In the genomic region with DNA sequence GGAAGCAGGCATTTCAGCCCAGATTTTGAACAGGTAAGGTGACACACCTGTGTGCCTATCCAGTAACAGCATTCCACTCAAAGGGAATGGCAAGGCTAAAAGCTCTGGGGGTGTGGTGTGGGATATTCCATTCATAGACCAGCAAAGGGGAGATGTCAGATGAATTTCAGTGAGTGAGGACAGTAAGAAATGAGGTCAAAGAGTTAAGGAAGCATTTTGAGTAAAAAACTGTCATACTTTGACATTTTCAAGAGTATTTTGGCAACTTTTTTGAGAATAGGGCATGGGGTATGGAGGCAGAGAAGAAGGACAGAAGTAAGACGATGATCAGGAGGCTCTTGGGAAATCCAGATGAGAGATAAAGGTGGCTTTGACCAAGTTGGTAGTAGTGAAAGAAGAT, we compare ENCODE assay signal across 39 cellular contexts.
"Had no signal": no experiment of that assay in that cellular context is flagged by ENCODE, and none has a peak within 500 bp of the region (broad histone marks: within the 10 kb centered on the region; RNA-seq: fewer than 3 reads in every experiment).

No MANE protein-coding gene starts in this region.

- H3K36me3 Mint-ChIP-seq: activated naive CD4-positive, alpha-beta T cell treated with anti-CD3 and anti-CD28 coated beads, Interleukin-2, amount 10 ng/mL, durations not matched to agents 7 days and 5 days; activated naive CD4-positive, alpha-beta T cell treated with anti-CD3 and anti-CD28 coated beads, Interleukin-2, amount 50 U/mL, for 24 hours; activated naive CD8-positive, alpha-beta T cell; activated naive CD8-positive, alpha-beta T cell treated with anti-CD3 and anti-CD28 coated beads for 36 hours; activated naive CD8-positive, alpha-beta T cell treated with anti-CD3 and anti-CD28 coated beads, Interleukin-2, amount 10 ng/mL, durations not matched to agents 7 days and 5 days; brain had no signal

- H3K9me3 Mint-ChIP-seq: activated naive CD4-positive, alpha-beta T cell treated with anti-CD3 and anti-CD28 coated beads for 36 hours; activated naive CD4-positive, alpha-beta T cell treated with anti-CD3 and anti-CD28 coated beads, Interleukin-2, amount 10 ng/mL, durations not matched to agents 7 days and 5 days; activated naive CD4-positive, alpha-beta T cell treated with anti-CD3 and anti-CD28 coated beads, Interleukin-2, amount 50 U/mL, for 24 hours; activated naive CD4-positive, alpha-beta T cell treated with anti-CD3 and anti-CD28 coated beads, Interleukin-2, amount 50 U/mL, for 72 hours; activated naive CD8-positive, alpha-beta T cell treated with anti-CD3 and anti-CD28 coated beads for 36 hours; activated naive CD8-positive, alpha-beta T cell treated with anti-CD3 and anti-CD28 coated beads, Interleukin-2, amount 10 ng/mL, durations not matched to agents 7 days and 5 days; activated naive CD8-positive, alpha-beta T cell treated with anti-CD3 and anti-CD28 coated beads, Interleukin-2, amount 50 U/mL, for 24 hours; activated T-cell treated with anti-CD3 and anti-CD28 coated beads, Interleukin-2, amount 50 U/mL, for 24 hours; activated T-cell treated with anti-CD3 and anti-CD28 coated beads, Interleukin-2, amount 50 U/mL, for 4 hours; activated T-helper 1 cell treated with anti-CD3 and anti-CD28 coated beads, Interleukin-12 subunit alpha, Interleukin-12 subunit beta, Interleukin-2, Interleukin-4 antibody, amounts not matched to agents 30 ng/mL and 10 ng/mL and 1 ng/mL, durations not matched to agents 14 hours and 24 hours and 36 hours; activated T-helper 17 cell treated with anti-CD3 and anti-CD28 coated beads, Interleukin-2, amount 50 U/mL, for 72 hours; activated T-helper 2 cell treated with anti-CD3 and anti-CD28 coated beads, Interferon-gamma antibody, Interleukin-2, Interleukin-4, amounts not matched to agents 10 μg/mL and 5 μg/mL and 100 μg/mL, durations not matched to agents 14 hours and 24 hours and 36 hours; central memory CD8-positive, alpha-beta T cell had no signal

- DNase-seq: activated effector memory CD4-positive, alpha-beta T cell treated with anti-CD3 and anti-CD28 coated beads, Interleukin-2, amount 50 U/mL, for 16 hours; activated effector memory CD4-positive, alpha-beta T cell treated with Interleukin-2 at 50 U/mL for 16 hours; activated gamma-delta T cell; activated gamma-delta T cell treated with Interleukin-2 at 50 U/mL for 16 hours; activated naive CD4-positive, alpha-beta T cell; activated naive CD4-positive, alpha-beta T cell treated with anti-CD3 and anti-CD28 coated beads for 36 hours; activated naive CD4-positive, alpha-beta T cell treated with anti-CD3 and anti-CD28 coated beads, Interleukin-2, amount 10 ng/mL, durations not matched to agents 7 days and 5 days; activated naive CD4-positive, alpha-beta T cell treated with anti-CD3 and anti-CD28 coated beads, Interleukin-2, amount 50 U/mL, for 16 hours; activated naive CD4-positive, alpha-beta T cell treated with Interleukin-2 at 50 U/mL for 16 hours; activated naive CD8-positive, alpha-beta T cell treated with anti-CD3 and anti-CD28 coated beads for 36 hours; activated naive CD8-positive, alpha-beta T cell treated with anti-CD3 and anti-CD28 coated beads, Interleukin-2, amount 10 ng/mL, durations not matched to agents 7 days and 5 days; activated naive CD8-positive, alpha-beta T cell treated with anti-CD3 and anti-CD28 coated beads, Interleukin-2, amount 50 U/mL, for 24 hours; activated T-cell treated with anti-CD3 and anti-CD28 coated beads, Interleukin-2, amount 50 U/mL, for 24 hours; activated T-cell treated with anti-CD3 and anti-CD28 coated beads, Interleukin-2, amount 50 U/mL, for 4 hours; activated T-cell treated with anti-CD3 and anti-CD28 coated beads, Interleukin-2, amount 50 U/mL, for 48 hours; adrenal gland; amniotic stem cell; amygdala; anterior cingulate cortex; aorta; body of pancreas; brain microvascular endothelial cell; caudate nucleus; central memory CD4-positive, alpha-beta T cell; cerebellar nuclear complex had no signal

- H3K4me3 Mint-ChIP-seq: activated naive CD4-positive, alpha-beta T cell treated with anti-CD3 and anti-CD28 coated beads for 36 hours; activated naive CD4-positive, alpha-beta T cell treated with anti-CD3 and anti-CD28 coated beads, Interleukin-2, amount 10 ng/mL, durations not matched to agents 7 days and 5 days; activated naive CD4-positive, alpha-beta T cell treated with anti-CD3 and anti-CD28 coated beads, Interleukin-2, amount 50 U/mL, for 24 hours; activated naive CD8-positive, alpha-beta T cell; activated naive CD8-positive, alpha-beta T cell treated with anti-CD3 and anti-CD28 coated beads for 36 hours; activated naive CD8-positive, alpha-beta T cell treated with anti-CD3 and anti-CD28 coated beads, Interleukin-2, amount 10 ng/mL, durations not matched to agents 7 days and 5 days; activated naive CD8-positive, alpha-beta T cell treated with anti-CD3 and anti-CD28 coated beads, Interleukin-2, amount 50 U/mL, for 24 hours; activated T-cell treated with anti-CD3 and anti-CD28 coated beads, Interleukin-2, amount 50 U/mL, for 24 hours; activated T-cell treated with anti-CD3 and anti-CD28 coated beads, Interleukin-2, amount 50 U/mL, for 4 hours; activated T-helper 1 cell treated with anti-CD3 and anti-CD28 coated beads, Interleukin-12 subunit alpha, Interleukin-12 subunit beta, Interleukin-2, Interleukin-4 antibody, amounts not matched to agents 30 ng/mL and 10 ng/mL and 1 ng/mL, durations not matched to agents 14 hours and 24 hours and 36 hours; activated T-helper 17 cell treated with anti-CD3 and anti-CD28 coated beads, Interleukin-2, amount 50 U/mL, for 72 hours; central memory CD8-positive, alpha-beta T cell had no signal

- H3K27me3 ChIP-seq: body of pancreas had no signal

- H3K27ac ChIP-seq: adrenal gland, ascending aorta, body of pancreas, brain microvascular endothelial cell, breast epithelium, cardiac muscle cell had no signal

- FAIRE-seq: astrocyte, bronchial epithelial cell, colon had no signal

- H3K9me3 ChIP-seq: adrenal gland, ascending aorta, body of pancreas, breast epithelium had no signal

- ATAC-seq: activated naive CD4-positive, alpha-beta T cell treated with anti-CD3 and anti-CD28 coated beads, Interleukin-2, amount 50 U/mL, for 72 hours; activated naive CD8-positive, alpha-beta T cell treated with anti-CD3 and anti-CD28 coated beads, Interleukin-2, amount 50 U/mL, for 24 hours; activated T-cell treated with anti-CD3 and anti-CD28 coated beads, Interleukin-2, amount 50 U/mL, for 4 hours; activated T-helper 17 cell treated with anti-CD3 and anti-CD28 coated beads, Interleukin-2, amount 50 U/mL, for 72 hours; body of pancreas had no signal

- H3K4me1 ChIP-seq: breast epithelium had no signal

- H3K27ac Mint-ChIP-seq: activated naive CD4-positive, alpha-beta T cell treated with anti-CD3 and anti-CD28 coated beads for 36 hours; activated naive CD4-positive, alpha-beta T cell treated with anti-CD3 and anti-CD28 coated beads, Interleukin-2, amount 10 ng/mL, durations not matched to agents 7 days and 5 days; activated naive CD4-positive, alpha-beta T cell treated with anti-CD3 and anti-CD28 coated beads, Interleukin-2, amount 50 U/mL, for 24 hours; activated naive CD4-positive, alpha-beta T cell treated with anti-CD3 and anti-CD28 coated beads, Interleukin-2, amount 50 U/mL, for 72 hours; activated naive CD8-positive, alpha-beta T cell; activated naive CD8-positive, alpha-beta T cell treated with anti-CD3 and anti-CD28 coated beads for 36 hours; activated naive CD8-positive, alpha-beta T cell treated with anti-CD3 and anti-CD28 coated beads, Interleukin-2, amount 10 ng/mL, durations not matched to agents 7 days and 5 days; activated naive CD8-positive, alpha-beta T cell treated with anti-CD3 and anti-CD28 coated beads, Interleukin-2, amount 50 U/mL, for 24 hours; activated T-cell treated with anti-CD3 and anti-CD28 coated beads, Interleukin-2, amount 50 U/mL, for 24 hours; activated T-helper 1 cell treated with anti-CD3 and anti-CD28 coated beads, Interleukin-12 subunit alpha, Interleukin-12 subunit beta, Interleukin-2, Interleukin-4 antibody, amounts not matched to agents 30 ng/mL and 10 ng/mL and 1 ng/mL, durations not matched to agents 14 hours and 24 hours and 36 hours; activated T-helper 17 cell treated with anti-CD3 and anti-CD28 coated beads, Interleukin-2, amount 50 U/mL, for 72 hours; activated T-helper 2 cell treated with anti-CD3 and anti-CD28 coated beads, Interferon-gamma antibody, Interleukin-2, Interleukin-4, amounts not matched to agents 10 μg/mL and 5 μg/mL and 100 μg/mL, durations not matched to agents 14 hours and 24 hours and 36 hours; brain had no signal

- H3K36me3 ChIP-seq: adrenal gland, ascending aorta, brain microvascular endothelial cell, breast epithelium, cardiac muscle cell had no signal

- H3K4me3 ChIP-seq: adrenal gland, ascending aorta, body of pancreas, breast epithelium, cardiac muscle cell had no signal
